ENCODE assay signal across 36 cellular contexts in genomic region chr7:101971457-101971856, GRCh38.
"Had no signal": no experiment of that assay in that cellular context is flagged by ENCODE, and none has a peak within 500 bp of the region (broad histone marks: within the 10 kb centered on the region; RNA-seq: fewer than 3 reads in every experiment).

No MANE protein-coding gene starts in this region.

- H3K9me3 ChIP-seq: Peyer's patch, SJSA1 had no signal

- H3K36me3 ChIP-seq: brain microvascular endothelial cell, Peyer's patch, WERI-Rb-1 had no signal

- H3K27me3 ChIP-seq: brain microvascular endothelial cell, Peyer's patch, SJSA1 had no signal

- H3K9me3 Mint-ChIP-seq: activated CD4-positive, alpha-beta T cell treated with anti-CD3 and anti-CD28 coated beads, Interleukin-2, amount 10 ng/mL, durations not matched to agents 24 days and 14 days; activated CD8-positive, alpha-beta T cell treated with anti-CD3 and anti-CD28 coated beads for 36 hours; activated naive CD8-positive, alpha-beta T cell treated with anti-CD3 and anti-CD28 coated beads for 36 hours; activated T-cell treated with anti-CD3 and anti-CD28 coated beads, Interleukin-2, amount 50 U/mL, for 72 hours had no signal

- H3K4me3 Mint-ChIP-seq: activated CD4-positive, alpha-beta T cell treated with anti-CD3 and anti-CD28 coated beads, Interleukin-2, amount 10 ng/mL, durations not matched to agents 24 days and 14 days; activated CD8-positive, alpha-beta T cell treated with anti-CD3 and anti-CD28 coated beads for 36 hours; activated naive CD8-positive, alpha-beta T cell treated with anti-CD3 and anti-CD28 coated beads for 36 hours; activated T-cell treated with anti-CD3 and anti-CD28 coated beads, Interleukin-2, amount 50 U/mL, for 72 hours; activated T-helper 17 cell treated with anti-CD3 and anti-CD28 coated beads, Interleukin-2, amount 50 U/mL, for 72 hours; central memory CD8-positive, alpha-beta T cell had no signal

- H3K4me1 Mint-ChIP-seq: activated CD4-positive, alpha-beta T cell treated with anti-CD3 and anti-CD28 coated beads, Interleukin-2, amount 10 ng/mL, durations not matched to agents 24 days and 14 days; activated T-helper 17 cell treated with anti-CD3 and anti-CD28 coated beads, Interleukin-2, amount 50 U/mL, for 72 hours had no signal

- H3K27me3 Mint-ChIP-seq: activated CD4-positive, alpha-beta T cell treated with anti-CD3 and anti-CD28 coated beads, Interleukin-2, amount 10 ng/mL, durations not matched to agents 24 days and 14 days; activated CD8-positive, alpha-beta T cell treated with anti-CD3 and anti-CD28 coated beads for 36 hours; activated naive CD8-positive, alpha-beta T cell treated with anti-CD3 and anti-CD28 coated beads for 36 hours; activated T-helper 17 cell treated with anti-CD3 and anti-CD28 coated beads, Interleukin-2, amount 50 U/mL, for 72 hours; central memory CD8-positive, alpha-beta T cell had no signal

- ATAC-seq: activated CD8-positive, alpha-beta T cell treated with anti-CD3 and anti-CD28 coated beads for 36 hours; activated T-cell treated with anti-CD3 and anti-CD28 coated beads, Interleukin-2, amount 50 U/mL, for 72 hours; activated T-helper 17 cell treated with anti-CD3 and anti-CD28 coated beads, Interleukin-2, amount 50 U/mL, for 72 hours; PC-3; SK-N-SH treated with all-trans-retinoic acid at 6 μM for 48 hours had no signal

- H3K27ac ChIP-seq: brain microvascular endothelial cell, Peyer's patch, SJSA1, WERI-Rb-1 had no signal

- H3K4me3 ChIP-seq: Peyer's patch, SJSA1 had no signal

- H3K27ac Mint-ChIP-seq: activated CD4-positive, alpha-beta T cell treated with anti-CD3 and anti-CD28 coated beads, Interleukin-2, amount 10 ng/mL, durations not matched to agents 24 days and 14 days; activated CD8-positive, alpha-beta T cell treated with anti-CD3 and anti-CD28 coated beads for 36 hours; activated naive CD8-positive, alpha-beta T cell treated with anti-CD3 and anti-CD28 coated beads for 36 hours; activated T-cell treated with anti-CD3 and anti-CD28 coated beads, Interleukin-2, amount 50 U/mL, for 72 hours; activated T-helper 17 cell treated with anti-CD3 and anti-CD28 coated beads, Interleukin-2, amount 50 U/mL, for 72 hours had no signal

- DNase-seq: activated CD4-positive, alpha-beta T cell treated with anti-CD3 and anti-CD28 coated beads, Interleukin-2, amount 10 ng/mL, durations not matched to agents 24 days and 14 days; activated CD4-positive, alpha-beta T cell treated with anti-CD3 and anti-CD28 coated beads, Interleukin-2, amount 50 U/mL, for 4 hours; activated CD8-positive, alpha-beta T cell treated with anti-CD3 and anti-CD28 coated beads for 36 hours; activated effector memory CD4-positive, alpha-beta T cell treated with anti-CD3 and anti-CD28 coated beads, Interleukin-2, amount 50 U/mL, for 16 hours; activated naive CD4-positive, alpha-beta T cell; activated naive CD4-positive, alpha-beta T cell treated with anti-CD3 and anti-CD28 coated beads, Interleukin-2, amount 50 U/mL, for 16 hours; activated naive CD8-positive, alpha-beta T cell treated with anti-CD3 and anti-CD28 coated beads for 36 hours; activated T-cell treated with anti-CD3 and anti-CD28 coated beads, Interleukin-2, amount 50 U/mL, for 1 hour; activated T-cell treated with anti-CD3 and anti-CD28 coated beads, Interleukin-2, amount 50 U/mL, for 72 hours; amniotic stem cell; aorta; brain microvascular endothelial cell; NCI-H1092 treated with DMSO at 0.1 percent for 48 hours; NCI-H1417; NCI-H146; NCI-H187; NCI-H2029 treated with DMSO at 0.1 percent for 48 hours; NCI-H2107; NCI-H2171; NCI-H510A; NCI-H526; NCI-H748 treated with DMSO at 0.1 percent for 48 hours; NK-92 treated with Interleukin-12 subunit alpha and Interleukin-12 subunit beta, amount 100 ng/mL, for 24 hours; PC-3; Peyer's patch; RPMI8226; SHP77 treated with DMSO at 0.1 percent for 48 hours; SW 1271; T-helper 1 cell; T-helper 2 cell; T-helper 9 cell; WERI-Rb-1 had no signal

- H3K4me1 ChIP-seq: Peyer's patch had no signal
